Comparison of ENCODE assay signal across 1 cellular context in the genomic region with DNA sequence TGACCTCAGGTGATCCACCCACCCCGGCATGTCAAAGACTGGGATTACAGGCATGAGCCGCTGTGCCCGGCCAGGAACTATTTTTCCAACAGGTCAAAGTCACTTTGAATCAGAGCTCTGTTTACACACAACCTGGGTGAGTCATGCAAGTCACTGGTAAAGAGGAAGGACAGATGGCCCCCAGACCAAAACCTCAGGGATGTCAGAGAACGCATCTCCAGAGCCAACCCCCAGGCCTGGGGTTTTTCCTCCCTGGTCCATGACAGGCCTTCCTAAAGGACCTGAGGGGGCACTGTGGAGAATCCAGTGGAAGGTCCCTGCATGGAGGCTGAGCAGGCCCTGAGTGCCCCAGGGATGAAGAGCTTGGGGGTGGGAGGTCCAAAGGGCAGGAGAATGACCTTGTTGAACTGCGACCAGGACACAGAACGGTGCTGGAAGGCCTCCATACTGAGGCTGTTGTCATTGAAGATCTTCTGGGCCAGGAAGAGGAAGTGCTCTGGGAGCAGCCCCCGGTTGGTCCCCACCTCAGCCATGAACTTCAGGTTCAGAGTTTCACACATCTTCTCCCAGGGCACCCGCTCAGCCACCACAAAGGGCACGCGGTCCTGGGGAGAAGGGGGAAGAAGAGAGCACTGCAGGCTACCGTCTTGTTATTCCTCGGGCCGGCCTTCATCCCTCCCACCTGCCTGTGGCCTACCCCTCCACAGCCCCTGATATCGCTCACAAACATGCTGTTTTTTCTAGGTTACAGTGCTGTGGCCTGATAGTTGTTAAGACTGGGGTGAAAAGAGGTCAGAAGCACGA.
TF ChIP-seq lines count a peak whose summit lies in the region.

No MANE protein-coding gene starts in this region.

TF ChIP-seq in K562, 482 proteins besides CTCF, POLR2A, EP300 and RAD21 (continues in another document):
- 0 out of 2 replicates have a peak, but pooled peaks have one; percentile 20 for TF ChIP-seq MTA2 (IDR thresholded peaks at IDR 0.05; ENCODE audit: low read depth)
- TF ChIP-seq PHB (CRISPR knock-in tag; IDR thresholded peaks at IDR 0.05): no peak
- peak; percentile 97 for TF ChIP-seq SPI1 (IDR thresholded peaks at IDR 0.05; ENCODE audit: borderline replicate concordance, low read depth, low read length)
- TF ChIP-seq RFX7 (CRISPR knock-in tag; IDR thresholded peaks at IDR 0.05): no peak
- TF ChIP-seq NFE2 (IDR thresholded peaks at IDR 0.05; ENCODE audit: low read depth): peak; percentile 64
- TF ChIP-seq, protein P1, sequence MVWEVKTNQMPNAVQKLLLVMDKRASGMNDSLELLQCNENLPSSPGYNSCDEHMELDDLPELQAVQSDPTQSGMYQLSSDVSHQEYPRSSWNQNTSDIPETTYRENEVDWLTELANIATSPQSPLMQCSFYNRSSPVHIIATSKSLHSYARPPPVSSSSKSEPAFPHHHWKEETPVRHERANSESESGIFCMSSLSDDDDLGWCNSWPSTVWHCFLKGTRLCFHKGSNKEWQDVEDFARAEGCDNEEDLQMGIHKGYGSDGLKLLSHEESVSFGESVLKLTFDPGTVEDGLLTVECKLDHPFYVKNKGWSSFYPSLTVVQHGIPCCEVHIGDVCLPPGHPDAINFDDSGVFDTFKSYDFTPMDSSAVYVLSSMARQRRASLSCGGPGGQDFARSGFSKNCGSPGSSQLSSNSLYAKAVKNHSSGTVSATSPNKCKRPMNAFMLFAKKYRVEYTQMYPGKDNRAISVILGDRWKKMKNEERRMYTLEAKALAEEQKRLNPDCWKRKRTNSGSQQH (CRISPR knock-in tag; IDR thresholded peaks at IDR 0.05): 0 out of 2 replicates have a peak, but pooled peaks have one; percentile 18
- TF ChIP-seq ZEB2 (IDR thresholded peaks at IDR 0.05): 0 out of 2 replicates have a peak, but pooled peaks have one; percentile 29
- peak in 1 of 2 experiments; percentile 67; a peak in 1 of 4 replicates for TF ChIP-seq RCOR1 (IDR thresholded peaks at IDR 0.05; ENCODE audit: borderline replicate concordance in 1 of 2, low read depth in 2 of 2, low read length in 2 of 2)
- TF ChIP-seq, protein P2, sequence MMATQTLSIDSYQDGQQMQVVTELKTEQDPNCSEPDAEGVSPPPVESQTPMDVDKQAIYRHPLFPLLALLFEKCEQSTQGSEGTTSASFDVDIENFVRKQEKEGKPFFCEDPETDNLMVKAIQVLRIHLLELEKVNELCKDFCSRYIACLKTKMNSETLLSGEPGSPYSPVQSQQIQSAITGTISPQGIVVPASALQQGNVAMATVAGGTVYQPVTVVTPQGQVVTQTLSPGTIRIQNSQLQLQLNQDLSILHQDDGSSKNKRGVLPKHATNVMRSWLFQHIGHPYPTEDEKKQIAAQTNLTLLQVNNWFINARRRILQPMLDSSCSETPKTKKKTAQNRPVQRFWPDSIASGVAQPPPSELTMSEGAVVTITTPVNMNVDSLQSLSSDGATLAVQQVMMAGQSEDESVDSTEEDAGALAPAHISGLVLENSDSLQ (IDR thresholded peaks at IDR 0.05): 0 out of 2 replicates have a peak, but pooled peaks have one; percentile 6
- peak; percentile 79 for TF ChIP-seq ZFX (CRISPR knock-in tag; IDR thresholded peaks at IDR 0.05)
- TF ChIP-seq RBM22 (IDR thresholded peaks at IDR 0.05; ENCODE audit: low read depth, low read length, poor library complexity, severe bottlenecking): no peak
- TF ChIP-seq CCNT2 (IDR thresholded peaks at IDR 0.05; ENCODE audit: borderline replicate concordance, extremely low read depth, insufficient read length, low read depth, low read length): peak; percentile 28
- TF ChIP-seq, protein P3, sequence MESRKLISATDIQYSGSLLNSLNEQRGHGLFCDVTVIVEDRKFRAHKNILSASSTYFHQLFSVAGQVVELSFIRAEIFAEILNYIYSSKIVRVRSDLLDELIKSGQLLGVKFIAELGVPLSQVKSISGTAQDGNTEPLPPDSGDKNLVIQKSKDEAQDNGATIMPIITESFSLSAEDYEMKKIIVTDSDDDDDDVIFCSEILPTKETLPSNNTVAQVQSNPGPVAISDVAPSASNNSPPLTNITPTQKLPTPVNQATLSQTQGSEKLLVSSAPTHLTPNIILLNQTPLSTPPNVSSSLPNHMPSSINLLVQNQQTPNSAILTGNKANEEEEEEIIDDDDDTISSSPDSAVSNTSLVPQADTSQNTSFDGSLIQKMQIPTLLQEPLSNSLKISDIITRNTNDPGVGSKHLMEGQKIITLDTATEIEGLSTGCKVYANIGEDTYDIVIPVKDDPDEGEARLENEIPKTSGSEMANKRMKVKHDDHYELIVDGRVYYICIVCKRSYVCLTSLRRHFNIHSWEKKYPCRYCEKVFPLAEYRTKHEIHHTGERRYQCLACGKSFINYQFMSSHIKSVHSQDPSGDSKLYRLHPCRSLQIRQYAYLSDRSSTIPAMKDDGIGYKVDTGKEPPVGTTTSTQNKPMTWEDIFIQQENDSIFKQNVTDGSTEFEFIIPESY (CRISPR knock-in tag; IDR thresholded peaks at IDR 0.05): no peak
- peak; percentile 66; the same call in 1 of the 2 replicates for TF ChIP-seq POLR2AphosphoS5 (IDR thresholded peaks at IDR 0.05; ENCODE audit: control insufficient read depth, insufficient read depth, low read depth, low read length)
- TF ChIP-seq ZNF282 (CRISPR knock-in tag; IDR thresholded peaks at IDR 0.05): no peak
- TF ChIP-seq, protein P4, sequence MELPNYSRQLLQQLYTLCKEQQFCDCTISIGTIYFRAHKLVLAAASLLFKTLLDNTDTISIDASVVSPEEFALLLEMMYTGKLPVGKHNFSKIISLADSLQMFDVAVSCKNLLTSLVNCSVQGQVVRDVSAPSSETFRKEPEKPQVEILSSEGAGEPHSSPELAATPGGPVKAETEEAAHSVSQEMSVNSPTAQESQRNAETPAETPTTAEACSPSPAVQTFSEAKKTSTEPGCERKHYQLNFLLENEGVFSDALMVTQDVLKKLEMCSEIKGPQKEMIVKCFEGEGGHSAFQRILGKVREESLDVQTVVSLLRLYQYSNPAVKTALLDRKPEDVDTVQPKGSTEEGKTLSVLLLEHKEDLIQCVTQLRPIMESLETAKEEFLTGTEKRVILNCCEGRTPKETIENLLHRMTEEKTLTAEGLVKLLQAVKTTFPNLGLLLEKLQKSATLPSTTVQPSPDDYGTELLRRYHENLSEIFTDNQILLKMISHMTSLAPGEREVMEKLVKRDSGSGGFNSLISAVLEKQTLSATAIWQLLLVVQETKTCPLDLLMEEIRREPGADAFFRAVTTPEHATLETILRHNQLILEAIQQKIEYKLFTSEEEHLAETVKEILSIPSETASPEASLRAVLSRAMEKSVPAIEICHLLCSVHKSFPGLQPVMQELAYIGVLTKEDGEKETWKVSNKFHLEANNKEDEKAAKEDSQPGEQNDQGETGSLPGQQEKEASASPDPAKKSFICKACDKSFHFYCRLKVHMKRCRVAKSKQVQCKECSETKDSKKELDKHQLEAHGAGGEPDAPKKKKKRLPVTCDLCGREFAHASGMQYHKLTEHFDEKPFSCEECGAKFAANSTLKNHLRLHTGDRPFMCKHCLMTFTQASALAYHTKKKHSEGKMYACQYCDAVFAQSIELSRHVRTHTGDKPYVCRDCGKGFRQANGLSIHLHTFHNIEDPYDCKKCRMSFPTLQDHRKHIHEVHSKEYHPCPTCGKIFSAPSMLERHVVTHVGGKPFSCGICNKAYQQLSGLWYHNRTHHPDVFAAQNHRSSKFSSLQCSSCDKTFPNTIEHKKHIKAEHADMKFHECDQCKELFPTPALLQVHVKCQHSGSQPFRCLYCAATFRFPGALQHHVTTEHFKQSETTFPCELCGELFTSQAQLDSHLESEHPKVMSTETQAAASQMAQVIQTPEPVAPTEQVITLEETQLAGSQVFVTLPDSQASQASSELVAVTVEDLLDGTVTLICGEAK (IDR thresholded peaks at IDR 0.05): peak; percentile 44; the same call in 1 of the 2 replicates
- TF ChIP-seq, protein P4 (CRISPR knock-in tag; IDR thresholded peaks at IDR 0.05): no peak
- peak in 1 of 2 experiments; percentile 42; a peak in 1 of 4 replicates for TF ChIP-seq TBL1XR1 (IDR thresholded peaks at IDR 0.05; ENCODE audit: low read length in 2 of 2)
- 0 out of 2 replicates have a peak, but pooled peaks have one; percentile 11 for TF ChIP-seq HDAC2 (IDR thresholded peaks at IDR 0.05)
- 0 out of 2 replicates have a peak, but pooled peaks have one; percentile 34 for TF ChIP-seq SMARCA4 (IDR thresholded peaks at IDR 0.05)
- TF ChIP-seq, protein P5, sequence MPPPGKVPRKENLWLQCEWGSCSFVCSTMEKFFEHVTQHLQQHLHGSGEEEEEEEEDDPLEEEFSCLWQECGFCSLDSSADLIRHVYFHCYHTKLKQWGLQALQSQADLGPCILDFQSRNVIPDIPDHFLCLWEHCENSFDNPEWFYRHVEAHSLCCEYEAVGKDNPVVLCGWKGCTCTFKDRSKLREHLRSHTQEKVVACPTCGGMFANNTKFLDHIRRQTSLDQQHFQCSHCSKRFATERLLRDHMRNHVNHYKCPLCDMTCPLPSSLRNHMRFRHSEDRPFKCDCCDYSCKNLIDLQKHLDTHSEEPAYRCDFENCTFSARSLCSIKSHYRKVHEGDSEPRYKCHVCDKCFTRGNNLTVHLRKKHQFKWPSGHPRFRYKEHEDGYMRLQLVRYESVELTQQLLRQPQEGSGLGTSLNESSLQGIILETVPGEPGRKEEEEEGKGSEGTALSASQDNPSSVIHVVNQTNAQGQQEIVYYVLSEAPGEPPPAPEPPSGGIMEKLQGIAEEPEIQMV (tag; conservative IDR thresholded peaks at IDR 0.05; ENCODE audit: low read depth): 0 out of 2 replicates have a peak, but pooled peaks have one; percentile 19
- no peak for TF ChIP-seq ZKSCAN8 (CRISPR knock-in tag; IDR thresholded peaks at IDR 0.05)
- TF ChIP-seq, protein P6, sequence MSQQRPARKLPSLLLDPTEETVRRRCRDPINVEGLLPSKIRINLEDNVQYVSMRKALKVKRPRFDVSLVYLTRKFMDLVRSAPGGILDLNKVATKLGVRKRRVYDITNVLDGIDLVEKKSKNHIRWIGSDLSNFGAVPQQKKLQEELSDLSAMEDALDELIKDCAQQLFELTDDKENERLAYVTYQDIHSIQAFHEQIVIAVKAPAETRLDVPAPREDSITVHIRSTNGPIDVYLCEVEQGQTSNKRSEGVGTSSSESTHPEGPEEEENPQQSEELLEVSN (IDR thresholded peaks at IDR 0.05; ENCODE audit: borderline replicate concordance in 1 of 2, extremely low read depth in 1 of 2, insufficient read depth in 1 of 2, insufficient read length in 1 of 2, low read depth in 1 of 2, low read length in 1 of 2, poor library complexity in 1 of 2, severe bottlenecking in 1 of 2): peak in 1 of 2 experiments; percentile 57
- peak in 1 of 2 experiments; percentile 29; a peak in 1 of 4 replicates for TF ChIP-seq HDAC1 (IDR thresholded peaks at IDR 0.05)
- no peak for TF ChIP-seq PURB (CRISPR knock-in tag; IDR thresholded peaks at IDR 0.05; ENCODE audit: low read depth)
- TF ChIP-seq BRF1 (IDR thresholded peaks at IDR 0.05; ENCODE audit: borderline replicate concordance, extremely low read depth, insufficient read length): no peak
- TF ChIP-seq ZNF699 (CRISPR knock-in tag; IDR thresholded peaks at IDR 0.05; ENCODE audit: insufficient replicate concordance): no peak
- TF ChIP-seq JUND (IDR thresholded peaks at IDR 0.05; ENCODE audit: borderline replicate concordance, low read depth, low read length): peak; percentile 86
- peak; percentile 71; the same call in 1 of the 3 replicates for TF ChIP-seq JUND (tag; IDR thresholded peaks at IDR 0.05; ENCODE audit: borderline replicate concordance, low read depth, low read length)
- no peak for TF ChIP-seq ZFP36 (IDR thresholded peaks at IDR 0.05; ENCODE audit: low read depth, low read length, partially characterized antibody)
- TF ChIP-seq, protein P7, sequence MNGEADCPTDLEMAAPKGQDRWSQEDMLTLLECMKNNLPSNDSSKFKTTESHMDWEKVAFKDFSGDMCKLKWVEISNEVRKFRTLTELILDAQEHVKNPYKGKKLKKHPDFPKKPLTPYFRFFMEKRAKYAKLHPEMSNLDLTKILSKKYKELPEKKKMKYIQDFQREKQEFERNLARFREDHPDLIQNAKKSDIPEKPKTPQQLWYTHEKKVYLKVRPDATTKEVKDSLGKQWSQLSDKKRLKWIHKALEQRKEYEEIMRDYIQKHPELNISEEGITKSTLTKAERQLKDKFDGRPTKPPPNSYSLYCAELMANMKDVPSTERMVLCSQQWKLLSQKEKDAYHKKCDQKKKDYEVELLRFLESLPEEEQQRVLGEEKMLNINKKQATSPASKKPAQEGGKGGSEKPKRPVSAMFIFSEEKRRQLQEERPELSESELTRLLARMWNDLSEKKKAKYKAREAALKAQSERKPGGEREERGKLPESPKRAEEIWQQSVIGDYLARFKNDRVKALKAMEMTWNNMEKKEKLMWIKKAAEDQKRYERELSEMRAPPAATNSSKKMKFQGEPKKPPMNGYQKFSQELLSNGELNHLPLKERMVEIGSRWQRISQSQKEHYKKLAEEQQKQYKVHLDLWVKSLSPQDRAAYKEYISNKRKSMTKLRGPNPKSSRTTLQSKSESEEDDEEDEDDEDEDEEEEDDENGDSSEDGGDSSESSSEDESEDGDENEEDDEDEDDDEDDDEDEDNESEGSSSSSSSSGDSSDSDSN (IDR thresholded peaks at IDR 0.05; ENCODE audit: borderline replicate concordance in 1 of 2, low read depth in 2 of 2, low read length in 2 of 2): no peak
- TF ChIP-seq ZNF146 (CRISPR knock-in tag; IDR thresholded peaks at IDR 0.05; ENCODE audit: unreplicated experiment): no peak
- no peak for TF ChIP-seq MAZ (CRISPR knock-in tag; conservative IDR thresholded peaks at IDR 0.05 in 1 of 2, IDR thresholded peaks at IDR 0.05 in 1 of 2)
- TF ChIP-seq PRPF4 (IDR thresholded peaks at IDR 0.05; ENCODE audit: insufficient read depth, low read depth, low read length, poor library complexity, severe bottlenecking): no peak
- no peak for TF ChIP-seq CHD4 (IDR thresholded peaks at IDR 0.05; ENCODE audit: insufficient read depth, insufficient replicate concordance, low read depth, low read length, poor library complexity, severe bottlenecking)
- no peak for TF ChIP-seq SOX6 (IDR thresholded peaks at IDR 0.05)
- no peak for TF ChIP-seq ZNF41 (CRISPR knock-in tag; conservative IDR thresholded peaks at IDR 0.05)
